In the genomic region with DNA sequence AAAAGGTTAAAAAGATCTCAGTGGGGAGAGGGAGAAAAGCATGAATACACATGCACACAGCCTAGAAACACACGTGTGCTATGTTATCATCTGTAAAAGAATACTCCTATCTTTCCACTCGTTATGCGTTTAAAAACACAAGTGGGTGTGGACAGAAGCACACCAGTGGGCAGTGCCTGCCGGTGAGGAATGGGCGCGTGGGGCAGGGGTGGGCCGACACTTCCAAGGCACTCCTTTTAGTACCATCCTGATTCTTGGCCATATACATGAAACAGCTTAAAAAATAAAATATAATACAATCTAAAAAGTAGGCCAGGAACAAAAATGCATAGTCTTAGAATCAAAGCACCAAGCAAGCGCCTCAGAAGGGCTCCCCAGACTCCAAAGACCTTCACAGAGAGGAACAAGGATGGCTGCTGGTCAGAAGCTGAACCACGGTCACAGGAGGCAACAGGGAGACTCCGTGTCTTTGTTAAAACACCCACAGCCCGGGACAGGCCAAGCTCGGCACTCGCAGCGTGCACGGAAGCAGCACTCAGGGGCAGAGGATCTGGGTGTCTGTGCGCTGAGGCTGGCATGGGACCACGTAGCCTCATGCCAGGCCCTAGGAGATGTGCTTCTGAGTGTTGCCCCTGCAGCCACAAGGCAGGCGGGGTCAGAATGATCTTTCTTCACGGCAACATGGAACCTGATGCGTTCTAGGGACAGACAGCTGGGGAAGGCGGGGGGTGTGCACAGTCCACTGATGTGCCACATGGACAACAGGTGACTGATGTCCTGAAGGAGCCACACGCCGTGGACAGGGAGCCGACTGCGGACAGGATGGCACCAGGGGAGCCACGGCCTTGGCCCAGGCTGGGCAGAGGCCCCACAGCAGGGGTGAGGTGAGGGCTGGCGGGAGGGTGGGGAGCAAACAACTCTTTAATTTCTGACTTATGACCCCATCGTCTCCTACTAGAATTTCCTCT, we compare ENCODE assay signal across 19 cellular contexts. TPM values are rescaled to one million over a fixed set of nuclear protein-coding genes. Genes with fewer than 3 reads are reported as not detected.
A peak's percentile ranks its signal among the peaks of the same experiment; 100 is the strongest.
DNase-seq lines count a peak whose midpoint lies in the region; ATAC-seq, FAIRE-seq and TF ChIP-seq lines count a peak whose summit lies in the region.
"Had no signal": no experiment of that assay in that cellular context is flagged by ENCODE, and none has a peak within 500 bp of the region (broad histone marks: within the 10 kb centered on the region; RNA-seq: fewer than 3 reads in every experiment).

No MANE protein-coding gene starts in this region.

- no peak overlapping the region for H2BK20ac ChIP-seq in IMR-90 (ENCODE audit: low read depth, low read length)

- no peaks in the 10 kb centered on the region for H3K9me3 ChIP-seq in IMR-90 (ENCODE audit: control insufficient read depth, insufficient read depth, low read length)
- no peaks in the 10 kb centered on the region for H3K9me3 ChIP-seq in GM12878 (replicated peaks; ENCODE audit: control insufficient read depth, insufficient read depth, low read length)
- H3K9me3 ChIP-seq in kidney (ENCODE audit: control insufficient read depth in 1 of 2, low read length in 2 of 2) = no peaks in the 10 kb centered on the region
- H3K9me3 ChIP-seq in upper lobe of right lung = no peaks in the 10 kb centered on the region
- no peaks in the 10 kb centered on the region for H3K9me3 ChIP-seq in MM.1S (replicated peaks; ENCODE audit: insufficient read depth, low read length)
- H3K9me3 ChIP-seq: HAP-1 had no signal

- POLR2A ChIA-PET in IMR-90 (lab: Charles Lee; ENCODE audit: unreplicated experiment) (no interaction called here), GM12878 (lab: Charles Lee) (no interaction called here)

- no peak overlapping the region for H3K14ac ChIP-seq in IMR-90 (replicated peaks; ENCODE audit: low read depth, low read length)

- H3K9me3 Mint-ChIP-seq in stimulated activated naive B cell treated with anti-CD40 and anti-IgM and Interleukin-4, amounts not matched to agents 10 μg/mL and 1 μg/mL and 100 μg/mL, for 72 hours = no peaks in the 10 kb centered on the region
- H3K9me3 Mint-ChIP-seq: CD4-positive, alpha-beta memory T cell; IgD-negative memory B cell had no signal

- TF ChIP-seq POLR2A in IMR-90 (IDR thresholded peaks at IDR 0.05; ENCODE audit: low read depth, low read length) (no peak), GM12878 (IDR thresholded peaks at IDR 0.05; ENCODE audit: low read depth, low read length) (peak; percentile 48)

- DNase-seq in IMR-90 (no peak), GM12878 (ENCODE audit: low read depth, low spot score) (no peak), kidney (peak; percentile 26), upper lobe of right lung (peak; percentile 49), MM.1S (no peak)
- no peak for DNase-seq in stimulated activated naive B cell treated with anti-CD40 and anti-IgM and Interleukin-4, amounts not matched to agents 10 μg/mL and 1 μg/mL and 100 μg/mL, for 72 hours
- DNase-seq: ACHN; CD4-positive, alpha-beta memory T cell; DMS153; DMS79; GDM1; GM23248; KG1 had no signal

- H2BK15ac ChIP-seq in IMR-90 (ENCODE audit: low read depth, low read length) = no peak overlapping the region

- no peak overlapping the region for H3K4me3 Mint-ChIP-seq in stimulated activated naive B cell treated with anti-CD40 and anti-IgM and Interleukin-4, amounts not matched to agents 10 μg/mL and 1 μg/mL and 100 μg/mL, for 72 hours
- H3K4me3 Mint-ChIP-seq: IgD-negative memory B cell had no signal

- CTCF ChIA-PET in IMR-90 (lab: Yijun Ruan, JAX) = no interaction called here
- CTCF ChIA-PET in GM12878 (lab: Yijun Ruan, JAX) = no interaction called here

- H3K9me2 ChIP-seq in MM.1S (replicated peaks; ENCODE audit: insufficient read depth, low read length) = no peaks in the 10 kb centered on the region

- H3K79me2 ChIP-seq in GM12878 (ENCODE audit: control insufficient read depth, insufficient read depth, low read length) (no peaks in the 10 kb centered on the region), MM.1S (ENCODE audit: low read length) (peaks cover 12% of the 10 kb centered on the region)

- no peak overlapping the region for H3K23ac ChIP-seq in IMR-90 (ENCODE audit: low read depth, low read length)

- intact Hi-C loops in IMR-90 (cut with micrococcal nuclease) (no loop called here), GM12878 (cut with micrococcal nuclease; ENCODE audit: unreplicated experiment) (no loop called here), kidney (cut with DNase I) (no loop called here), upper lobe of right lung (cut with DNase I) (no loop called here)

- no peak overlapping the region for H3K27ac ChIP-seq in IMR-90 (ENCODE audit: insufficient read depth, low read length)
- H3K27ac ChIP-seq in GM12878 (ENCODE audit: control insufficient read depth, insufficient read depth) = no peak overlapping the region
- no peak overlapping the region for H3K27ac ChIP-seq in kidney (ENCODE audit: low read depth in 2 of 2, low read length in 2 of 2)
- H3K27ac ChIP-seq in upper lobe of right lung = no peak overlapping the region
- no peak overlapping the region for H3K27ac ChIP-seq in MM.1S (ENCODE audit: low read length)
- H3K27ac ChIP-seq: C4-2B, GM23248, HL-60 had no signal

- H2AK9ac ChIP-seq in IMR-90 (replicated peaks; ENCODE audit: low read depth, low read length, poor library complexity) = peak overlapping the region; percentile 52

- H3K27me3 ChIP-seq in IMR-90 (ENCODE audit: control insufficient read depth, insufficient read depth, low read length) (no peaks in the 10 kb centered on the region), GM12878 (replicated peaks in 1 of 2; ENCODE audit: control insufficient read depth in 2 of 2, insufficient read depth in 2 of 2, low read length in 1 of 2) (no peaks in the 10 kb centered on the region), upper lobe of right lung (no peaks in the 10 kb centered on the region), MM.1S (replicated peaks; ENCODE audit: insufficient read depth, low read length) (no peaks in the 10 kb centered on the region)

- ATAC-seq in IMR-90 (ENCODE audit: low read depth) (no peak), GM12878 (no peak), upper lobe of right lung (no peak)
- ATAC-seq in stimulated activated naive B cell treated with anti-CD40 and anti-IgM and Interleukin-4, amounts not matched to agents 10 μg/mL and 1 μg/mL and 100 μg/mL, for 72 hours (replicated peaks) = no peak

- no peak overlapping the region for H2AFZ ChIP-seq in IMR-90 (replicated peaks; ENCODE audit: low read length, poor library complexity)
- no peak overlapping the region for H2AFZ ChIP-seq in GM12878 (ENCODE audit: control insufficient read depth, low read depth, low read length)
- H2AFZ ChIP-seq in MM.1S (ENCODE audit: low read length) = no peak overlapping the region
- H2AFZ ChIP-seq: GM23248 had no signal

- H3K9me1 ChIP-seq in IMR-90 (ENCODE audit: insufficient read depth, low read length) = no peaks in the 10 kb centered on the region

- 90% methylated on average over 7 of the region's 28 CpGs; no CpG with 5 or more reads in 1 of the 2 experiments for WGBS in IMR-90 (ENCODE audit: extremely low coverage in 2 of 2, insufficient read length in 1 of 2), 2 experiments
- WGBS in GM12878 (ENCODE audit: insufficient coverage, insufficient replicate concordance, low lambda C conversion rate, missing lambda C conversion rate) = 96% methylated on average over 28 of the region's 28 CpGs

- H3K36me3 ChIP-seq in IMR-90 (ENCODE audit: control insufficient read depth, insufficient read depth, low read length) (peaks cover 57% of the 10 kb centered on the region), GM12878 (ENCODE audit: control insufficient read depth in 2 of 2, insufficient read depth in 2 of 2, low read length in 1 of 2) (peaks cover 24 to 33% of the 10 kb centered on the region in 2 experiments; a peak in 3 of 4 replicates), kidney (ENCODE audit: control insufficient read depth in 1 of 2, insufficient read depth in 2 of 2, low read length in 2 of 2) (peaks cover 28 to 37% of the 10 kb centered on the region in 2 donors), upper lobe of right lung (peaks cover 78% of the 10 kb centered on the region), MM.1S (replicated peaks; ENCODE audit: insufficient read depth, low read length) (peaks cover 6% of the 10 kb centered on the region)

- dilution Hi-C loops in IMR-90 (cut with HindIII; ENCODE audit: low sequenced_read_pairs, unreplicated experiment) = no loop called here

- H3K4me1 ChIP-seq in IMR-90 (ENCODE audit: control insufficient read depth, insufficient read depth, low read length) = no peaks in the 10 kb centered on the region
- H3K4me1 ChIP-seq in GM12878 (ENCODE audit: control insufficient read depth, insufficient read depth, low read length) = no peaks in the 10 kb centered on the region
- H3K4me1 ChIP-seq in kidney (ENCODE audit: control insufficient read depth in 1 of 2, insufficient read depth in 1 of 2, low read depth in 1 of 2, low read length in 2 of 2) = no peaks in the 10 kb centered on the region
- H3K4me1 ChIP-seq in upper lobe of right lung = no peaks in the 10 kb centered on the region
- H3K4me1 ChIP-seq in MM.1S (ENCODE audit: low read length) = no peaks in the 10 kb centered on the region
- H3K4me1 ChIP-seq: HAP-1 had no signal

- no peak overlapping the region for H3K4ac ChIP-seq in IMR-90 (ENCODE audit: low read depth, low read length)

- TF ChIP-seq RAD21 in IMR-90 (IDR thresholded peaks at IDR 0.05; ENCODE audit: low read length) (no peak), GM12878 (IDR thresholded peaks at IDR 0.05; ENCODE audit: insufficient read depth, low read depth, low read length) (no peak)

- RAD21 ChIA-PET in GM12878 (lab: Charles Lee; ENCODE audit: unreplicated experiment) = no interaction called here

- H3K36me3 Mint-ChIP-seq in stimulated activated naive B cell treated with anti-CD40 and anti-IgM and Interleukin-4, amounts not matched to agents 10 μg/mL and 1 μg/mL and 100 μg/mL, for 72 hours = peaks cover 51 to 54% of the 10 kb centered on the region in 2 donors
- H3K36me3 Mint-ChIP-seq: IgD-negative memory B cell had no signal

- no peak overlapping the region for H3K18ac ChIP-seq in IMR-90 (ENCODE audit: low read depth, low read length)

- H3K4me2 ChIP-seq in IMR-90 (ENCODE audit: low read depth, low read length) = no peak overlapping the region
- no peak overlapping the region for H3K4me2 ChIP-seq in GM12878 (ENCODE audit: control insufficient read depth, insufficient read depth)
- no peak overlapping the region for H3K4me2 ChIP-seq in MM.1S (ENCODE audit: low read depth, low read length)

- H3K9ac ChIP-seq in IMR-90 (ENCODE audit: low read depth, low read length) (no peak overlapping the region), GM12878 (ENCODE audit: control insufficient read depth, insufficient read depth, low read length) (no peak overlapping the region), kidney (ENCODE audit: low read length in 2 of 2) (no peak overlapping the region), MM.1S (ENCODE audit: low read length) (no peak overlapping the region)
- H3K9ac ChIP-seq: GM23248 had no signal

- BruUV-seq in IMR-90 (replicated peaks; lab: Mats Ljungman, UMichigan) (no TSS peak), GM12878 (replicated peaks; lab: Mats Ljungman, UMichigan) (no TSS peak)

- no peak for TF ChIP-seq EP300 in GM12878 (IDR thresholded peaks at IDR 0.05; ENCODE audit: borderline replicate concordance in 1 of 2, control insufficient read depth in 1 of 2, low read depth in 2 of 2, low read length in 2 of 2)

- SMC1A ChIA-PET in GM12878 (lab: Charles Lee; ENCODE audit: uncharacterized antibody, unreplicated experiment) = no interaction called here

- no peaks in the 10 kb centered on the region for H3K27me3 Mint-ChIP-seq in stimulated activated naive B cell treated with anti-CD40 and anti-IgM and Interleukin-4, amounts not matched to agents 10 μg/mL and 1 μg/mL and 100 μg/mL, for 72 hours
- H3K27me3 Mint-ChIP-seq: CD4-positive, alpha-beta memory T cell; IgD-negative memory B cell had no signal

- H4K20me1 ChIP-seq in IMR-90 (ENCODE audit: insufficient read depth, low read length) (peaks cover 3% of the 10 kb centered on the region; the same call in 1 of the 2 replicates), GM12878 (ENCODE audit: control insufficient read depth, insufficient read depth) (0 out of 2 replicates have a peak, but pooled peaks cover 3% of the 10 kb centered on the region), MM.1S (ENCODE audit: insufficient read depth, low read length) (0 out of 2 replicates have a peak, but pooled peaks cover 2% of the 10 kb centered on the region)

- H3K4me3 ChIP-seq in IMR-90 (ENCODE audit: insufficient read depth, low read depth, low read length) = no peak overlapping the region
- no peak overlapping the region for H3K4me3 ChIP-seq in GM12878
- H3K4me3 ChIP-seq in kidney (ENCODE audit: low read length in 2 of 2) = no peak overlapping the region
- H3K4me3 ChIP-seq in upper lobe of right lung = no peak overlapping the region
- H3K4me3 ChIP-seq in MM.1S (ENCODE audit: low read length) = no peak overlapping the region
- H3K4me3 ChIP-seq: GM23248, HAP-1 had no signal

- TF ChIP-seq CTCF in IMR-90 (conservative IDR thresholded peaks at IDR 0.05; ENCODE audit: low read depth, low read length) (no peak), GM12878 (IDR thresholded peaks at IDR 0.05 in 2 of 3, conservative IDR thresholded peaks at IDR 0.05 in 1 of 3; ENCODE audit: control insufficient read depth in 2 of 3, extremely low read depth in 1 of 3, insufficient read depth in 1 of 3, low read depth in 3 of 3, low read length in 3 of 3) (no peak), kidney (IDR thresholded peaks at IDR 0.05; ENCODE audit: borderline replicate concordance, extremely low read depth, insufficient read depth) (no peak), upper lobe of right lung (IDR thresholded peaks at IDR 0.05) (no peak), MM.1S (IDR thresholded peaks at IDR 0.05; ENCODE audit: low read length) (no peak)

- H4K91ac ChIP-seq in IMR-90 (ENCODE audit: insufficient read depth, low read depth, low read length) = no peak overlapping the region

- no peak overlapping the region for H2BK5ac ChIP-seq in IMR-90 (ENCODE audit: low read depth, low read length, poor library complexity, severe bottlenecking)

- H2AK5ac ChIP-seq in IMR-90 (ENCODE audit: low read depth, low read length) = no peak overlapping the region

- no peak overlapping the region for H2BK120ac ChIP-seq in IMR-90 (ENCODE audit: low read depth, low read length)

- peaks cover 13 to 20% of the 10 kb centered on the region in 2 donors for H3K4me1 Mint-ChIP-seq in stimulated activated naive B cell treated with anti-CD40 and anti-IgM and Interleukin-4, amounts not matched to agents 10 μg/mL and 1 μg/mL and 100 μg/mL, for 72 hours

- H3F3A ChIP-seq in MM.1S (ENCODE audit: insufficient read depth, low read length) = no peaks in the 10 kb centered on the region

- H3K27ac Mint-ChIP-seq in stimulated activated naive B cell treated with anti-CD40 and anti-IgM and Interleukin-4, amounts not matched to agents 10 μg/mL and 1 μg/mL and 100 μg/mL, for 72 hours = no peak overlapping the region
- H3K27ac Mint-ChIP-seq: IgD-negative memory B cell had no signal

- H4K8ac ChIP-seq in IMR-90 (ENCODE audit: low read depth in 2 of 2, low read length in 2 of 2) = no peak overlapping the region

- H4K5ac ChIP-seq in IMR-90 (ENCODE audit: low read depth, low read length) = no peak overlapping the region

- in situ Hi-C loops in IMR-90 (cut with MboI; ENCODE audit: low sequenced_read_pairs) (no loop called here), GM12878 (cut with MboI) (no loop called here)

- H3K56ac ChIP-seq in IMR-90 (ENCODE audit: extremely low read depth, insufficient read depth, low read length) = no peak overlapping the region

- peaks cover under 1 to 8% of the 10 kb centered on the region in 2 experiments; a peak in 2 of 4 replicates for H3K79me1 ChIP-seq in IMR-90 (ENCODE audit: low read depth in 1 of 2, low read length in 2 of 2)

- no peak for FAIRE-seq in GM12878 (lab: Jason Lieb, UNC)
- no peak for FAIRE-seq in kidney (lab: Jason Lieb, UNC)
- FAIRE-seq: A204.1, GM19239 had no signal

RNA-seq across cellular contexts. Expression of a gene that starts 15.9 kb away (rescaled TPM):
- 40.0 and 43.4 TPM in 2 replicates for total RNA-seq in IMR-90 (2012; rRNA removed)
- polyA plus RNA-seq in IMR-90 (2012; rRNA removed) = 19.1 and 22.0 TPM in 2 replicates
- polyA plus RNA-seq in IMR-90 (2012; cell fraction: cytosol; rRNA removed) = 11.5 and 12.8 TPM in 2 replicates
- 37.5 and 50.9 TPM in 2 replicates for polyA plus RNA-seq in IMR-90 (2012; cell fraction: nucleus; rRNA removed; ENCODE audit: low replicate concordance)
- 134 and 146 TPM in 2 replicates for total RNA-seq in GM12878 (2013; cell fraction: nucleolus; rRNA removed)
- 41.5 and 41.9 TPM in 2 replicates for total RNA-seq in GM12878 (2014; rRNA removed)
- 27.8 and 28.9 TPM in 2 replicates for total RNA-seq in GM12878 (2014; rRNA removed; fragmentation: Illumina TruSeq; extraction: Trizol)
- 44.5 and 48.6 TPM in 2 replicates for total RNA-seq in GM12878 (2021)
- 19.5 TPM for polyA plus RNA-seq in GM12878 (2011; ENCODE audit: low read depth)
- 9.6 and 13.1 TPM in 2 replicates for polyA plus RNA-seq in GM12878 (2011; rRNA removed)
- polyA plus RNA-seq in GM12878 (2011; cell fraction: cytosol; rRNA removed) = 14.2 and 15.7 TPM in 2 replicates
- polyA plus RNA-seq in GM12878 (2011; cell fraction: nucleus; rRNA removed) = 99.1 and 133 TPM in 2 replicates
- polyA plus RNA-seq in GM12878 (2012) = 28.2 and 28.8 TPM in 2 replicates
- 35.9 and 37.5 TPM in 2 replicates for polyA plus RNA-seq in GM12878 (2014; fragmentation: Illumina TruSeq; extraction: Trizol)
- polyA plus RNA-seq in GM12878 (2014; fragmentation: Nextera tagmentation; extraction: Ambion mirVana) = 1 to 10 TPM; 2.0 to 4.7 TPM
- 40.7 and 46.2 TPM in 2 replicates for polyA plus RNA-seq in GM12878 (2014; rRNA removed)
- 10 to 100 TPM; 29.1 to 35.7 TPM for polyA plus RNA-seq in GM12878 (2016; fragmentation: Nextera tagmentation; extraction: Ambion mirVana)
- polyA minus RNA-seq in GM12878 (2011; rRNA and poly(A)+ RNA removed) = 20.3 and 22.2 TPM in 2 replicates
- 7.1 and 7.3 TPM in 2 replicates for polyA minus RNA-seq in GM12878 (2011; cell fraction: cytosol; rRNA and poly(A)+ RNA removed)
- 33.6 and 52.0 TPM in 2 replicates for polyA minus RNA-seq in GM12878 (2011; cell fraction: nucleus; rRNA and poly(A)+ RNA removed)
- 38.0 TPM for total RNA-seq in kidney
- 17.5 TPM for polyA plus RNA-seq in kidney (ENCODE audit: insufficient read depth, low read depth, low replicate concordance)
- total RNA-seq in upper lobe of right lung = 33.8 TPM

RNA-seq across cellular contexts. Expression of a gene that starts 16.0 kb away (rescaled TPM):
- total RNA-seq in IMR-90 (2012; rRNA removed) = 27.2 and 35.5 TPM in 2 replicates
- 16.3 and 17.1 TPM in 2 replicates for polyA plus RNA-seq in IMR-90 (2012; rRNA removed)
- polyA plus RNA-seq in IMR-90 (2012; cell fraction: cytosol; rRNA removed) = 6.5 and 11.4 TPM in 2 replicates
- 4.6 and 11.3 TPM in 2 replicates for polyA plus RNA-seq in IMR-90 (2012; cell fraction: nucleus; rRNA removed; ENCODE audit: low replicate concordance)
- total RNA-seq in GM12878 (2013; cell fraction: nucleolus; rRNA removed) = 11.4 and 15.2 TPM in 2 replicates
- 32.9 and 33.0 TPM in 2 replicates for total RNA-seq in GM12878 (2014; rRNA removed)
- total RNA-seq in GM12878 (2014; rRNA removed; fragmentation: Illumina TruSeq; extraction: Trizol) = 23.9 and 25.0 TPM in 2 replicates
- 21.9 and 27.9 TPM in 2 replicates for total RNA-seq in GM12878 (2021)
- 7.7 TPM for polyA plus RNA-seq in GM12878 (2011; ENCODE audit: low read depth)
- 37.6 and 40.8 TPM in 2 replicates for polyA plus RNA-seq in GM12878 (2011; rRNA removed)
- polyA plus RNA-seq in GM12878 (2011; cell fraction: cytosol; rRNA removed) = 22.8 and 25.4 TPM in 2 replicates
- 33.0 and 37.2 TPM in 2 replicates for polyA plus RNA-seq in GM12878 (2011; cell fraction: nucleus; rRNA removed)
- polyA plus RNA-seq in GM12878 (2012) = 9.8 and 10.6 TPM in 2 replicates
- 31.6 and 32.5 TPM in 2 replicates for polyA plus RNA-seq in GM12878 (2014; fragmentation: Illumina TruSeq; extraction: Trizol)
- polyA plus RNA-seq in GM12878 (2014; fragmentation: Nextera tagmentation; extraction: Ambion mirVana) = 10 to 100 TPM; 15.1 to 20.5 TPM
- 32.7 and 36.4 TPM in 2 replicates for polyA plus RNA-seq in GM12878 (2014; rRNA removed)
- polyA plus RNA-seq in GM12878 (2016; fragmentation: Nextera tagmentation; extraction: Ambion mirVana) = 10 to 100 TPM; 62.3 to 64.9 TPM
- 17.2 and 23.7 TPM in 2 replicates for polyA minus RNA-seq in GM12878 (2011; rRNA and poly(A)+ RNA removed)
- 10.9 and 16.4 TPM in 2 replicates for polyA minus RNA-seq in GM12878 (2011; cell fraction: cytosol; rRNA and poly(A)+ RNA removed)
- polyA minus RNA-seq in GM12878 (2011; cell fraction: nucleus; rRNA and poly(A)+ RNA removed) = 6.8 and 9.8 TPM in 2 replicates
- 1.6 TPM for total RNA-seq in kidney
- 0.86 TPM for polyA plus RNA-seq in kidney (ENCODE audit: insufficient read depth, low read depth, low replicate concordance)
- 0.81 TPM for total RNA-seq in upper lobe of right lung

RNA-seq across cellular contexts. Expression of a gene that starts 25.9 kb away (rescaled TPM):
- 0.28 and 0.36 TPM in 2 replicates for total RNA-seq in IMR-90 (2012; rRNA removed)
- 1.6 and 1.7 TPM in 2 replicates for polyA plus RNA-seq in IMR-90 (2012; rRNA removed)
- polyA plus RNA-seq in IMR-90 (2012; cell fraction: cytosol; rRNA removed) = 0.14 and 0.51 TPM in 2 replicates
- 6.4 and 9.8 TPM in 2 replicates for polyA plus RNA-seq in IMR-90 (2012; cell fraction: nucleus; rRNA removed; ENCODE audit: low replicate concordance)
- 17.0 and 18.9 TPM in 2 replicates for total RNA-seq in GM12878 (2013; cell fraction: nucleolus; rRNA removed)
- 0.11 and 0.60 TPM in 2 replicates for total RNA-seq in GM12878 (2014; rRNA removed)
- 0.13 and 0.23 TPM in 2 replicates for total RNA-seq in GM12878 (2014; rRNA removed; fragmentation: Illumina TruSeq; extraction: Trizol)
- total RNA-seq in GM12878 (2021) = 0.61 and 1.4 TPM in 2 replicates
- 1.1 TPM for polyA plus RNA-seq in GM12878 (2011; ENCODE audit: low read depth)
- 0.14 and 0.35 TPM in 2 replicates for polyA plus RNA-seq in GM12878 (2011; rRNA removed)
- polyA plus RNA-seq in GM12878 (2011; cell fraction: cytosol; rRNA removed) = 0.75 and 0.90 TPM in 2 replicates
- 10.7 and 12.7 TPM in 2 replicates for polyA plus RNA-seq in GM12878 (2011; cell fraction: nucleus; rRNA removed)
- polyA plus RNA-seq in GM12878 (2012) = 1.2 and 2.1 TPM in 2 replicates
- polyA plus RNA-seq in GM12878 (2014; fragmentation: Illumina TruSeq; extraction: Trizol) = 0.13 and 1.3 TPM in 2 replicates
- polyA plus RNA-seq in GM12878 (2014; fragmentation: Nextera tagmentation; extraction: Ambion mirVana) = under 1 TPM; 0.04 to 0.19 TPM
- polyA plus RNA-seq in GM12878 (2014; rRNA removed) = 0.32 and 0.55 TPM in 2 replicates
- polyA plus RNA-seq in GM12878 (2016; fragmentation: Nextera tagmentation; extraction: Ambion mirVana) = under 1 TPM; 0.28 to 0.43 TPM
- polyA minus RNA-seq in GM12878 (2011; rRNA and poly(A)+ RNA removed) = 0.51 and 1.4 TPM in 2 replicates
- 0.62 TPM in 1 of 2 replicates, not detected in the other for polyA minus RNA-seq in GM12878 (2011; cell fraction: cytosol; rRNA and poly(A)+ RNA removed)
- polyA minus RNA-seq in GM12878 (2011; cell fraction: nucleus; rRNA and poly(A)+ RNA removed) = 3.2 and 3.3 TPM in 2 replicates
- total RNA-seq in kidney = 10.1 TPM
- polyA plus RNA-seq in kidney (ENCODE audit: insufficient read depth, low read depth, low replicate concordance) = 1.6 TPM
- total RNA-seq in upper lobe of right lung = 12.6 TPM
- polyA plus RNA-seq: IgD-negative memory B cell had no signal

Comparison
In these comparisons a context has a peak if more than half of its experiments do, and no peak if none do; other contexts are left out.
1. DNase-seq: peak in kidney (single experiment) and upper lobe of right lung (single experiment); none in IMR-90 (single experiment), GM12878 (single experiment), MM.1S (single experiment) and stimulated activated naive B cell treated with anti-CD40 and anti-IgM and Interleukin-4, amounts not matched to agents 10 μg/mL and 1 μg/mL and 100 μg/mL, for 72 hours (single experiment).